13 cellular contexts compared by ENCODE assay signal in the genomic region with DNA sequence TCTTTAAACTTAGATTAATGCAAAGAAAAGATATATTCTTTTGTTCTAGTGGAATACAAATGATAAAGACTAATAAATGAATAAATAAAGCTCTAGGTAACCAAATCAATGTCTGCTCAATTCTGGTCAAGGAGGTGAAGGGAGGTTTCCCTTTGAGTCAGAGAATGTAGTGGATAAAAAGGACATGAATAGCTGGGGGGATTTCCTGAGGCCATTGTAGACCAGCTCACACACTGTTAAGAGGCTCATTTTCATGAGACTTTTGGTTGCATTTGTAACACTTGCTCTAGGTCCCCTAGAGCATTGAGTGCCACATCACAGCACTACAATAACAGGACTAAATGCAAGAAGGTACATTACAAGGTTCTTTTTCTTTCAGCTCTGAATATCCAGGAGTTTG.
A peak's percentile ranks its signal among the peaks of the same experiment; 100 is the strongest.
DNase-seq lines count a peak whose midpoint lies in the region; ATAC-seq and TF ChIP-seq lines count a peak whose summit lies in the region.
"Had no signal": no experiment of that assay in that cellular context is flagged by ENCODE, and none has a peak within 500 bp of the region (broad histone marks: within the 10 kb centered on the region; RNA-seq: fewer than 3 reads in every experiment).

No MANE protein-coding gene starts in this region.

- no peaks in the 10 kb centered on the region for H3K79me2 ChIP-seq in DOHH2 (ENCODE audit: control insufficient read depth, low read length)
- H3K79me2 ChIP-seq in GM23338 (replicated peaks; ENCODE audit: insufficient read depth) = no peaks in the 10 kb centered on the region
- H3K79me2 ChIP-seq in GM23248 (ENCODE audit: insufficient read depth) = no peaks in the 10 kb centered on the region

- intact Hi-C loops in left lung (cut with DNase I) = no loop called here

- no peaks in the 10 kb centered on the region for H4K20me1 ChIP-seq in DOHH2 (ENCODE audit: control insufficient read depth, insufficient read depth, low read depth, low read length)
- no peaks in the 10 kb centered on the region for H4K20me1 ChIP-seq in GM23338 (replicated peaks; ENCODE audit: insufficient read depth)
- H4K20me1 ChIP-seq in GM23248 (ENCODE audit: insufficient read depth) = no peaks in the 10 kb centered on the region

- H3K27me3 Mint-ChIP-seq in GM23338 (ENCODE audit: insufficient read depth, low read depth, poor library complexity) = no peaks in the 10 kb centered on the region

- no peaks in the 10 kb centered on the region for H3K27me3 ChIP-seq in DOHH2 (ENCODE audit: control insufficient read depth, low read length)
- H3K27me3 ChIP-seq in GM23338 (ENCODE audit: insufficient read depth) = no peaks in the 10 kb centered on the region
- H3K27me3 ChIP-seq in SJCRH30 = no peaks in the 10 kb centered on the region
- H3K27me3 ChIP-seq in GM23248 (replicated peaks; ENCODE audit: insufficient read depth) = no peaks in the 10 kb centered on the region
- H3K27me3 ChIP-seq in left lung = no peaks in the 10 kb centered on the region

- no peaks in the 10 kb centered on the region for H3K36me3 Mint-ChIP-seq in GM23338 (ENCODE audit: low read depth)

- no peak overlapping the region for H3K9ac ChIP-seq in GM23248

- no peak overlapping the region for H3K4me3 Mint-ChIP-seq in GM23338

- peaks cover 10% of the 10 kb centered on the region; the same call in 2 of the 3 replicates for H3K4me1 Mint-ChIP-seq in GM23338

- DNase-seq in GM23338 (ENCODE audit: low spot score) (peak; percentile 19), SJCRH30 (no peak), HPDE6-E6E7 (ENCODE audit: extremely low spot score) (no peak), GM23248 (no peak), left lung (no peak)
- DNase-seq: ACHN, lower lobe of right lung, NCI-H2171, SIG-M5 had no signal

- no peak overlapping the region for H3K4me3 ChIP-seq in DOHH2 (ENCODE audit: low read length)
- H3K4me3 ChIP-seq in GM23338 = no peak overlapping the region
- no peak overlapping the region for H3K4me3 ChIP-seq in SJCRH30
- H3K4me3 ChIP-seq in GM23248 = no peak overlapping the region
- no peak overlapping the region for H3K4me3 ChIP-seq in left lung
- H3K4me3 ChIP-seq: lower lobe of right lung had no signal

- H3K36me3 ChIP-seq in DOHH2 (ENCODE audit: control insufficient read depth, low read length) (no peaks in the 10 kb centered on the region), GM23338 (ENCODE audit: insufficient read depth) (no peaks in the 10 kb centered on the region), SJCRH30 (no peaks in the 10 kb centered on the region), GM23248 (ENCODE audit: low read depth) (no peaks in the 10 kb centered on the region), left lung (no peaks in the 10 kb centered on the region)
- H3K36me3 ChIP-seq: lower lobe of right lung had no signal

- peak; percentile 89 for ATAC-seq in GM19023 (IDR thresholded peaks at IDR 0.05; ENCODE audit: unreplicated experiment)
- peak; percentile 70 for ATAC-seq in GM23338
- ATAC-seq in HG03342 (IDR thresholded peaks at IDR 0.05; ENCODE audit: unreplicated experiment) = peak; percentile 87
- no peak for ATAC-seq in left lung
- ATAC-seq: HepG2, lower lobe of right lung had no signal

- no peak overlapping the region for H2AFZ ChIP-seq in GM23338
- H2AFZ ChIP-seq in GM23248 = no peak overlapping the region

- TF ChIP-seq CTCF in DOHH2 (IDR thresholded peaks at IDR 0.05; ENCODE audit: low read depth, low read length, poor library complexity, severe bottlenecking) = no peak
- TF ChIP-seq CTCF in GM23338 (conservative IDR thresholded peaks at IDR 0.05; ENCODE audit: low read depth in 2 of 2) = no peak
- no peak for TF ChIP-seq CTCF in left lung (IDR thresholded peaks at IDR 0.05)

- no peaks in the 10 kb centered on the region for H3K9me2 ChIP-seq in DOHH2 (replicated peaks; ENCODE audit: control insufficient read depth, low read length)
- H3K9me2 ChIP-seq in GM23338 (ENCODE audit: insufficient read depth) = no peaks in the 10 kb centered on the region
- no peaks in the 10 kb centered on the region for H3K9me2 ChIP-seq in GM23248 (ENCODE audit: insufficient read depth)

- peak overlapping the region; percentile 80 for H3K27ac Mint-ChIP-seq in GM23338

- H3F3A ChIP-seq in DOHH2 (ENCODE audit: control insufficient read depth, insufficient read depth) (peaks cover 7% of the 10 kb centered on the region; the same call in 1 of the 2 replicates), GM23338 (replicated peaks; ENCODE audit: low read depth) (no peaks in the 10 kb centered on the region), GM23248 (ENCODE audit: insufficient read depth) (no peaks in the 10 kb centered on the region)

- no peaks in the 10 kb centered on the region for H3K9me3 ChIP-seq in DOHH2 (ENCODE audit: control insufficient read depth, insufficient read depth, low read length)
- no peaks in the 10 kb centered on the region for H3K9me3 ChIP-seq in SJCRH30 (replicated peaks)
- H3K9me3 ChIP-seq in GM23248 (ENCODE audit: low read depth) = no peaks in the 10 kb centered on the region
- no peaks in the 10 kb centered on the region for H3K9me3 ChIP-seq in left lung
- H3K9me3 ChIP-seq: lower lobe of right lung had no signal

- peaks cover 61% of the 10 kb centered on the region for H3K4me1 ChIP-seq in DOHH2 (ENCODE audit: control insufficient read depth, low read length)
- peaks cover 7% of the 10 kb centered on the region; the same call in 1 of the 2 replicates for H3K4me1 ChIP-seq in GM23338 (ENCODE audit: insufficient read depth)
- no peaks in the 10 kb centered on the region for H3K4me1 ChIP-seq in SJCRH30
- no peaks in the 10 kb centered on the region for H3K4me1 ChIP-seq in GM23248 (ENCODE audit: insufficient read depth)
- peaks cover 0 to 5% of the 10 kb centered on the region in 2 donors for H3K4me1 ChIP-seq in left lung

- H3K9me3 Mint-ChIP-seq in GM23338 = no peaks in the 10 kb centered on the region

- H3K4me2 ChIP-seq in DOHH2 (ENCODE audit: low read length) = peak overlapping the region; percentile 37
- no peak overlapping the region for H3K4me2 ChIP-seq in GM23338
- H3K4me2 ChIP-seq in GM23248 (ENCODE audit: unreplicated experiment) = no peak overlapping the region

- H3K27ac ChIP-seq in DOHH2 (ENCODE audit: low read depth, low read length) = no peak overlapping the region
- H3K27ac ChIP-seq in GM23338 (ENCODE audit: low read depth) = no peak overlapping the region
- no peak overlapping the region for H3K27ac ChIP-seq in SJCRH30
- H3K27ac ChIP-seq in GM23248 = no peak overlapping the region
- no peak overlapping the region for H3K27ac ChIP-seq in left lung
- H3K27ac ChIP-seq: lower lobe of right lung had no signal

- in situ Hi-C loops in GM23248 (cut with MboI) = no loop called here

TF ChIP-seq in GM23338, 12 proteins besides CTCF, POLR2A, EP300 and RAD21 (continues in another document):
- TF ChIP-seq, protein P1, sequence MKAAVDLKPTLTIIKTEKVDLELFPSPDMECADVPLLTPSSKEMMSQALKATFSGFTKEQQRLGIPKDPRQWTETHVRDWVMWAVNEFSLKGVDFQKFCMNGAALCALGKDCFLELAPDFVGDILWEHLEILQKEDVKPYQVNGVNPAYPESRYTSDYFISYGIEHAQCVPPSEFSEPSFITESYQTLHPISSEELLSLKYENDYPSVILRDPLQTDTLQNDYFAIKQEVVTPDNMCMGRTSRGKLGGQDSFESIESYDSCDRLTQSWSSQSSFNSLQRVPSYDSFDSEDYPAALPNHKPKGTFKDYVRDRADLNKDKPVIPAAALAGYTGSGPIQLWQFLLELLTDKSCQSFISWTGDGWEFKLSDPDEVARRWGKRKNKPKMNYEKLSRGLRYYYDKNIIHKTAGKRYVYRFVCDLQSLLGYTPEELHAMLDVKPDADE (IDR thresholded peaks at IDR 0.05) = no peak
- TF ChIP-seq, protein P2, sequence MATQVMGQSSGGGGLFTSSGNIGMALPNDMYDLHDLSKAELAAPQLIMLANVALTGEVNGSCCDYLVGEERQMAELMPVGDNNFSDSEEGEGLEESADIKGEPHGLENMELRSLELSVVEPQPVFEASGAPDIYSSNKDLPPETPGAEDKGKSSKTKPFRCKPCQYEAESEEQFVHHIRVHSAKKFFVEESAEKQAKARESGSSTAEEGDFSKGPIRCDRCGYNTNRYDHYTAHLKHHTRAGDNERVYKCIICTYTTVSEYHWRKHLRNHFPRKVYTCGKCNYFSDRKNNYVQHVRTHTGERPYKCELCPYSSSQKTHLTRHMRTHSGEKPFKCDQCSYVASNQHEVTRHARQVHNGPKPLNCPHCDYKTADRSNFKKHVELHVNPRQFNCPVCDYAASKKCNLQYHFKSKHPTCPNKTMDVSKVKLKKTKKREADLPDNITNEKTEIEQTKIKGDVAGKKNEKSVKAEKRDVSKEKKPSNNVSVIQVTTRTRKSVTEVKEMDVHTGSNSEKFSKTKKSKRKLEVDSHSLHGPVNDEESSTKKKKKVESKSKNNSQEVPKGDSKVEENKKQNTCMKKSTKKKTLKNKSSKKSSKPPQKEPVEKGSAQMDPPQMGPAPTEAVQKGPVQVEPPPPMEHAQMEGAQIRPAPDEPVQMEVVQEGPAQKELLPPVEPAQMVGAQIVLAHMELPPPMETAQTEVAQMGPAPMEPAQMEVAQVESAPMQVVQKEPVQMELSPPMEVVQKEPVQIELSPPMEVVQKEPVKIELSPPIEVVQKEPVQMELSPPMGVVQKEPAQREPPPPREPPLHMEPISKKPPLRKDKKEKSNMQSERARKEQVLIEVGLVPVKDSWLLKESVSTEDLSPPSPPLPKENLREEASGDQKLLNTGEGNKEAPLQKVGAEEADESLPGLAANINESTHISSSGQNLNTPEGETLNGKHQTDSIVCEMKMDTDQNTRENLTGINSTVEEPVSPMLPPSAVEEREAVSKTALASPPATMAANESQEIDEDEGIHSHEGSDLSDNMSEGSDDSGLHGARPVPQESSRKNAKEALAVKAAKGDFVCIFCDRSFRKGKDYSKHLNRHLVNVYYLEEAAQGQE (IDR thresholded peaks at IDR 0.05; ENCODE audit: unreplicated experiment) = no peak
- TF ChIP-seq CREB1 (CRISPR knock-in tag; IDR thresholded peaks at IDR 0.05; ENCODE audit: low read depth) (no peak), NANOG (IDR thresholded peaks at IDR 0.05; ENCODE audit: borderline replicate concordance) (no peak)
